1 cellular context compared by ENCODE assay signal in genomic region chr15:67839358-67839928, GRCh38.
TF ChIP-seq lines count a peak whose summit lies in the region.

No MANE protein-coding gene starts in this region.

TF ChIP-seq in HEK293, 187 proteins besides CTCF, POLR2A, EP300 and RAD21 (continued from another document):
- TF ChIP-seq ZNF473 (tag by site-specific recombination; IDR thresholded peaks at IDR 0.05) (no peak), ZNF692 (tag by site-specific recombination; IDR thresholded peaks at IDR 0.05) (peak; percentile 86; the same call in 1 of the 2 replicates), IKZF3 (tag by site-specific recombination; IDR thresholded peaks at IDR 0.05) (peak; percentile 48; the same call in 1 of the 2 replicates), INSM2 (tag by site-specific recombination; IDR thresholded peaks at IDR 0.05) (0 out of 2 replicates have a peak, but pooled peaks have one; percentile 42), ZNF121 (tag by site-specific recombination; IDR thresholded peaks at IDR 0.05) (0 out of 2 replicates have a peak, but pooled peaks have one; percentile 23), PRDM6 (tag by site-specific recombination; IDR thresholded peaks at IDR 0.05) (peak; percentile 48; the same call in 1 of the 2 replicates), ZBTB11 (tag by site-specific recombination; conservative IDR thresholded peaks at IDR 0.05; ENCODE audit: low read depth) (peak; percentile 11; the same call in 1 of the 2 replicates), ZNF544 (tag by site-specific recombination; IDR thresholded peaks at IDR 0.05) (no peak), ZNF600 (tag by site-specific recombination; IDR thresholded peaks at IDR 0.05) (peak; percentile 89), ZNF362 (tag by site-specific recombination; IDR thresholded peaks at IDR 0.05) (peak; percentile 68; the same call in 1 of the 2 replicates), ZNF311 (tag by site-specific recombination; IDR thresholded peaks at IDR 0.05; ENCODE audit: borderline replicate concordance) (no peak), WT1 (tag by site-specific recombination; IDR thresholded peaks at IDR 0.05) (0 out of 2 replicates have a peak, but pooled peaks have one; percentile 20), SCRT2 (tag by site-specific recombination; IDR thresholded peaks at IDR 0.05) (peak; percentile 49; the same call in 1 of the 2 replicates), OVOL3 (tag by site-specific recombination; IDR thresholded peaks at IDR 0.05) (no peak), KLF10 (tag by site-specific recombination; IDR thresholded peaks at IDR 0.05) (0 out of 2 replicates have a peak, but pooled peaks have one; percentile 23), ZNF335 (tag by site-specific recombination; conservative IDR thresholded peaks at IDR 0.05) (peak; percentile 87), ZNF174 (tag by site-specific recombination; IDR thresholded peaks at IDR 0.05) (no peak), ZFP69B (tag by site-specific recombination; IDR thresholded peaks at IDR 0.05) (peak; percentile 79), ZXDB (tag by site-specific recombination; IDR thresholded peaks at IDR 0.05) (no peak), ZNF654 (tag by site-specific recombination; IDR thresholded peaks at IDR 0.05; ENCODE audit: low read depth) (peak; percentile 2; the same call in 1 of the 2 replicates), GLI4 (tag by site-specific recombination; IDR thresholded peaks at IDR 0.05) (no peak), ZBTB1 (tag by site-specific recombination; IDR thresholded peaks at IDR 0.05) (no peak), ZNF366 (tag by site-specific recombination; conservative IDR thresholded peaks at IDR 0.05) (peak; percentile 43; the same call in 1 of the 2 replicates), ZSCAN18 (tag by site-specific recombination; IDR thresholded peaks at IDR 0.05) (no peak), ZNF791 (tag by site-specific recombination; IDR thresholded peaks at IDR 0.05) (no peak), ZBTB48 (tag by site-specific recombination; IDR thresholded peaks at IDR 0.05) (peak; percentile 69), ZNF660 (tag by site-specific recombination; IDR thresholded peaks at IDR 0.05) (peak; percentile 84; the same call in 1 of the 2 replicates), ZSCAN23 (tag by site-specific recombination; IDR thresholded peaks at IDR 0.05) (no peak), ZBTB44 (tag by site-specific recombination; IDR thresholded peaks at IDR 0.05) (peak; percentile 65; the same call in 1 of the 2 replicates), ZNF114 (tag by site-specific recombination; IDR thresholded peaks at IDR 0.05) (no peak), FEZF1 (tag by site-specific recombination; IDR thresholded peaks at IDR 0.05) (no peak), HIC1 (tag by site-specific recombination; IDR thresholded peaks at IDR 0.05) (no peak), ZNF404 (tag by site-specific recombination; IDR thresholded peaks at IDR 0.05) (no peak), ZNF76 (tag by site-specific recombination; IDR thresholded peaks at IDR 0.05; ENCODE audit: borderline replicate concordance, low read depth) (no peak), SCRT1 (tag by site-specific recombination; IDR thresholded peaks at IDR 0.05; ENCODE audit: borderline replicate concordance) (peak; percentile 84; the same call in 1 of the 2 replicates), ZNF221 (tag by site-specific recombination; IDR thresholded peaks at IDR 0.05; ENCODE audit: borderline replicate concordance) (no peak)
